16 cellular contexts compared by ENCODE assay signal in the genomic region with DNA sequence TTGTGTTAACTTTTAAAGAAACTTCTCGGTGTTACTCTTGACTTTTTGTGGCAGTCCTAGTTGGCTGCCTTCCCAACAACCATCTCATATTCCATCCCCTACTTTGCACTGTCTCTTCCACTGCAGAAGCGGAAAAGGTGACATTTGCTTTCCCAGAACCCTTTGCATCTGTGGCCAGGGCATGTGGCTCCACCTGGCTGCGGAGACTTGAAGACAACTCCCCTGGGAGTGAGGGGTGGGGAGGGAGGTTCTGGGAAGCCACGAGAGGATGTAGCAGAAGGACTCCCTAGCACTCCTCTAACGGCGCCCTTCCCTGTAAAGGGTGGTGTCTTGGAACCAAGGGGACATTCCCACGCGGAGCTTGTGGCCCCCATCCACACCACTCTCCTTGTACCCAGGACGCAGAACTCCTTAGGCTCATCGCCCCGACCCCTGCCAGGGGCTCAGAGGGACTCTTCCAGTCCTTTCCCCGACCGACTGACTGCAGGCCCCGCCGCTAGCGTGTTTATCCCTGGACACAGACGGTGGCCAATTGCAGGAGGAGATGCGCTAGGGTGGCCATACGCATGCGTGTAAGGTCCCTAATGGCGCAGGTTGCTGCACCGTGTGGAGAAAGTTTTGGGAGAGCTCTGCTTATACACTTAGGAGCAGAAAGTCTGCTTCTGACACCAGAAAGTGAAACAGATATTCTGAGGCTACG. TPM values are rescaled to one million over a fixed set of nuclear protein-coding genes. Genes with fewer than 3 reads are reported as not detected.
DNase-seq lines count a peak whose midpoint lies in the region; ATAC-seq, FAIRE-seq and TF ChIP-seq lines count a peak whose summit lies in the region.
"Had no signal": no experiment of that assay in that cellular context is flagged by ENCODE, and none has a peak within 500 bp of the region (broad histone marks: within the 10 kb centered on the region; RNA-seq: fewer than 3 reads in every experiment).

No MANE protein-coding gene starts in this region.

- peak; percentile 65 for ATAC-seq in GM23338
- peak; percentile 84 for ATAC-seq in K562
- no peak for ATAC-seq in stimulated activated naive B cell treated with anti-CD40 and anti-IgM and Interleukin-4, amounts not matched to agents 10 μg/mL and 1 μg/mL and 100 μg/mL, for 72 hours (replicated peaks)
- no peak for ATAC-seq in right cardiac atrium
- no peak for ATAC-seq in HG02678 (IDR thresholded peaks at IDR 0.05; ENCODE audit: unreplicated experiment)
- ATAC-seq in GM18498 (IDR thresholded peaks at IDR 0.05; ENCODE audit: unreplicated experiment) = no peak
- ATAC-seq: A549 had no signal

- no TSS peak for BruUV-seq in K562 (replicated peaks; lab: Mats Ljungman, UMichigan)

- no peaks in the 10 kb centered on the region for H3K36me3 ChIP-seq in GM23338 (ENCODE audit: insufficient read depth)
- H3K36me3 ChIP-seq in K562 (ENCODE audit: control insufficient read depth, insufficient read depth, low read length) = no peaks in the 10 kb centered on the region

- no peak overlapping the region for H3K4me2 ChIP-seq in GM23338
- no peak overlapping the region for H3K4me2 ChIP-seq in K562 (ENCODE audit: insufficient read depth, low read length)
- H3K4me2 ChIP-seq: A549 had no signal

- no peak overlapping the region for H3K4me3 Mint-ChIP-seq in GM23338
- H3K4me3 Mint-ChIP-seq in stimulated activated naive B cell treated with anti-CD40 and anti-IgM and Interleukin-4, amounts not matched to agents 10 μg/mL and 1 μg/mL and 100 μg/mL, for 72 hours = no peak overlapping the region

- no peak for TF ChIP-seq EP300 in K562 (IDR thresholded peaks at IDR 0.05; ENCODE audit: low read length)

- no peak overlapping the region for H2AFZ ChIP-seq in GM23338
- H2AFZ ChIP-seq in K562 (ENCODE audit: low read depth, low read length) = peak overlapping the region; percentile 26; the same call in 1 of the 2 replicates

- CTCF ChIA-PET in K562 (lab: Yijun Ruan, JAX; ENCODE audit: low intra/inter-chr PET ratio) = no interaction called here

- POLR2A ChIA-PET in K562 (lab: Yijun Ruan, JAX) = interaction anchor here (1.2 to 1.3 kb wide), 2 partner anchors 11 to 16 kb away, joined by 3 to 4 read pairs; no protein-coding TSS in a partner anchor

- DNase-seq in GM23338 (ENCODE audit: low spot score) (peak; percentile 42), NB4 (ENCODE audit: low read depth) (peak; percentile 18), K562 (ENCODE audit: extremely low read depth in 1 of 4, low spot score in 3 of 4) (peak in 2 of 4 experiments; percentile 20 to 24), right cardiac atrium (no peak), NCI-H2227 (lab: John Stamatoyannopoulos, UW; ENCODE audit: unreplicated experiment) (no peak)
- no peak for DNase-seq in stimulated activated naive B cell treated with anti-CD40 and anti-IgM and Interleukin-4, amounts not matched to agents 10 μg/mL and 1 μg/mL and 100 μg/mL, for 72 hours
- DNase-seq: C1 segment of cervical spinal cord, DMS79 treated with DMSO at 0.1 percent for 48 hours, Kasumi-1, NCI-H1417 treated with DMSO at 0.1 percent for 48 hours, NCI-H2029, NCI-H2227 treated with DMSO at 0.1 percent for 48 hours, NCI-H524 had no signal

- TF ChIP-seq CTCF in GM23338 (conservative IDR thresholded peaks at IDR 0.05; ENCODE audit: low read depth in 2 of 2) = peak; percentile 31 to 65; a peak in 3 of 4 replicates
- TF ChIP-seq CTCF in NB4 (IDR thresholded peaks at IDR 0.05; ENCODE audit: low read depth, low read length) = no peak
- peak in 2 of 3 experiments; percentile 25 to 28; a peak in 3 of 6 replicates for TF ChIP-seq CTCF in K562 (IDR thresholded peaks at IDR 0.05 in 2 of 3, conservative IDR thresholded peaks at IDR 0.05 in 1 of 3; ENCODE audit: insufficient read depth in 2 of 3, low read depth in 1 of 3, low read length in 3 of 3)

- TF ChIP-seq POLR2A in NB4 (IDR thresholded peaks at IDR 0.05; ENCODE audit: extremely low read depth, insufficient read length) = no peak
- no peak for TF ChIP-seq POLR2A in K562 (conservative IDR thresholded peaks at IDR 0.05)

- H3K9ac ChIP-seq in K562 (ENCODE audit: insufficient read depth in 1 of 2, low read depth in 2 of 2, low read length in 2 of 2) = no peak overlapping the region

- no peaks in the 10 kb centered on the region for H3K27me3 ChIP-seq in GM23338 (ENCODE audit: insufficient read depth)
- H3K27me3 ChIP-seq in K562 (ENCODE audit: control insufficient read depth in 2 of 2, insufficient read depth in 2 of 2, low read length in 2 of 2) = no peaks in the 10 kb centered on the region
- H3K27me3 ChIP-seq in right cardiac atrium (ENCODE audit: control insufficient read depth, insufficient read depth) = no peaks in the 10 kb centered on the region

- H3K4me1 Mint-ChIP-seq in GM23338 = no peaks in the 10 kb centered on the region; the same call in 2 of the 3 replicates
- H3K4me1 Mint-ChIP-seq in stimulated activated naive B cell treated with anti-CD40 and anti-IgM and Interleukin-4, amounts not matched to agents 10 μg/mL and 1 μg/mL and 100 μg/mL, for 72 hours = no peaks in the 10 kb centered on the region

- H3K9me2 ChIP-seq in GM23338 (ENCODE audit: insufficient read depth) = peaks cover 5% of the 10 kb centered on the region; the same call in 1 of the 2 replicates

- H3K27ac ChIP-seq in GM23338 (ENCODE audit: low read depth) = no peak overlapping the region
- H3K27ac ChIP-seq in K562 (ENCODE audit: extremely low read depth, low read depth, low read length) = no peak overlapping the region
- H3K27ac ChIP-seq in right cardiac atrium (ENCODE audit: low read length) = no peak overlapping the region
- H3K27ac ChIP-seq: A549 had no signal

- H3K79me2 ChIP-seq in GM23338 (replicated peaks; ENCODE audit: insufficient read depth) (no peaks in the 10 kb centered on the region), K562 (ENCODE audit: control insufficient read depth, insufficient read depth, low read length) (no peaks in the 10 kb centered on the region)

- H3K4me3 ChIP-seq in GM23338 = no peak overlapping the region
- H3K4me3 ChIP-seq in NB4 (ENCODE audit: low read depth, low read length) = no peak overlapping the region
- H3K4me3 ChIP-seq in K562 = no peak overlapping the region
- H3K4me3 ChIP-seq in right cardiac atrium (ENCODE audit: low read length) = no peak overlapping the region
- H3K4me3 ChIP-seq: A549 had no signal

- H3K27me3 Mint-ChIP-seq in GM23338 (ENCODE audit: insufficient read depth, low read depth, poor library complexity) = no peaks in the 10 kb centered on the region
- no peaks in the 10 kb centered on the region for H3K27me3 Mint-ChIP-seq in stimulated activated naive B cell treated with anti-CD40 and anti-IgM and Interleukin-4, amounts not matched to agents 10 μg/mL and 1 μg/mL and 100 μg/mL, for 72 hours

- in situ Hi-C loops in K562 (cut with MboI) = no loop called here

- H3K27ac Mint-ChIP-seq in GM23338 = no peak overlapping the region
- H3K27ac Mint-ChIP-seq in stimulated activated naive B cell treated with anti-CD40 and anti-IgM and Interleukin-4, amounts not matched to agents 10 μg/mL and 1 μg/mL and 100 μg/mL, for 72 hours = peak overlapping the region; percentile 39

- H3K9me3 Mint-ChIP-seq in GM23338 = no peaks in the 10 kb centered on the region; the same call in 2 of the 3 replicates
- no peaks in the 10 kb centered on the region for H3K9me3 Mint-ChIP-seq in stimulated activated naive B cell treated with anti-CD40 and anti-IgM and Interleukin-4, amounts not matched to agents 10 μg/mL and 1 μg/mL and 100 μg/mL, for 72 hours

- FAIRE-seq in K562 (lab: Jason Lieb, UNC) = peak; percentile 29
- FAIRE-seq: A549 had no signal

- no peaks in the 10 kb centered on the region for H3K9me1 ChIP-seq in K562 (ENCODE audit: control insufficient read depth, insufficient read depth, low read length)

- 64% methylated on average over 21 of the region's 23 CpGs for WGBS in K562 (ENCODE audit: insufficient coverage, low coverage, missing lambda C conversion rate)
- 90% methylated on average over 23 of the region's 23 CpGs for WGBS in right cardiac atrium

- intact Hi-C loops in K562 (cut with micrococcal nuclease) = loop anchor here (5.0 kb wide), 1 partner anchor 217 kb away; no protein-coding TSS in a partner anchor
- intact Hi-C loops in right cardiac atrium (cut with DNase I) = no loop called here

- H3K4me1 ChIP-seq in GM23338 (ENCODE audit: insufficient read depth) (no peaks in the 10 kb centered on the region), K562 (replicated peaks in 1 of 2; ENCODE audit: control insufficient read depth in 2 of 2, insufficient read depth in 2 of 2, low read length in 2 of 2) (peaks cover 0 to 4% of the 10 kb centered on the region in 2 experiments; a peak in 1 of 5 replicates), right cardiac atrium (ENCODE audit: control insufficient read depth, insufficient read depth, low read length) (peaks cover 2% of the 10 kb centered on the region)
- H3K4me1 ChIP-seq: A549 had no signal

- H3K36me3 Mint-ChIP-seq in GM23338 (ENCODE audit: low read depth) = no peaks in the 10 kb centered on the region
- no peaks in the 10 kb centered on the region for H3K36me3 Mint-ChIP-seq in stimulated activated naive B cell treated with anti-CD40 and anti-IgM and Interleukin-4, amounts not matched to agents 10 μg/mL and 1 μg/mL and 100 μg/mL, for 72 hours

- TF ChIP-seq RAD21 in K562 (CRISPR knock-in tag; conservative IDR thresholded peaks at IDR 0.05 in 1 of 2, IDR thresholded peaks at IDR 0.05 in 1 of 2) = no peak

- H4K20me1 ChIP-seq in GM23338 (replicated peaks; ENCODE audit: insufficient read depth) (no peaks in the 10 kb centered on the region), K562 (replicated peaks; ENCODE audit: control insufficient read depth, insufficient read depth, low read length) (no peaks in the 10 kb centered on the region)

- no peaks in the 10 kb centered on the region for H3K9me3 ChIP-seq in K562 (replicated peaks; ENCODE audit: control insufficient read depth, insufficient read depth, low read depth, low read length)
- H3K9me3 ChIP-seq in right cardiac atrium (ENCODE audit: control insufficient read depth, low read length) = no peaks in the 10 kb centered on the region
- H3K9me3 ChIP-seq: A549 had no signal

- H3F3A ChIP-seq in GM23338 (replicated peaks; ENCODE audit: low read depth) = no peaks in the 10 kb centered on the region

RNA-seq across cellular contexts. Expression of gene SECISBP2L, which starts 33.2 kb away (rescaled TPM):
- 18.6 and 18.9 TPM in 2 replicates for total RNA-seq in GM23338 (2014; rRNA removed; shearing (Covaris generic))
- 20.2 and 28.3 TPM in 2 replicates for polyA plus RNA-seq in GM23338 (2016; fragmentation: Nextera tagmentation; extraction: Ambion mirVana)
- 31.4 and 68.3 TPM in 2 replicates for total RNA-seq in K562 (2011; cell fraction: chromatin; rRNA removed; ENCODE audit: low replicate concordance)
- 7.0 and 12.6 TPM in 2 replicates for total RNA-seq in K562 (2011; cell fraction: nucleolus; rRNA removed)
- 19.9 and 21.0 TPM in 2 replicates for total RNA-seq in K562 (2011; cell fraction: nucleoplasm; rRNA removed)
- 9.5 and 14.1 TPM in 2 replicates for total RNA-seq in K562 (2014; rRNA removed)
- 11.8 and 13.5 TPM in 2 replicates for total RNA-seq in K562 (2014; rRNA removed; fragmentation: Illumina TruSeq; extraction: Trizol)
- 10.4 and 12.1 TPM in 2 replicates for total RNA-seq in K562 (2015; rRNA removed; fragmentation: Illumina TruSeq; extraction: Trizol)
- total RNA-seq in K562 (2021) = 10.4 and 11.5 TPM in 2 replicates
- polyA plus RNA-seq in K562 (2011; rRNA removed) = 12.0 and 13.0 TPM in 2 replicates
- 5.9 and 6.3 TPM in 2 replicates for polyA plus RNA-seq in K562 (2011; cell fraction: cytosol; rRNA removed)
- 12.6 and 13.0 TPM in 2 replicates for polyA plus RNA-seq in K562 (2011; cell fraction: nucleus; rRNA removed)
- 5.9 TPM in 2 replicates for polyA plus RNA-seq in K562 (2012)
- polyA plus RNA-seq in K562 (2014; fragmentation: Illumina TruSeq; extraction: Trizol) = 6.4 and 7.6 TPM in 2 replicates
- polyA plus RNA-seq in K562 (2014; fragmentation: Nextera tagmentation; extraction: Ambion mirVana) = 1 to 10 TPM in 1 of 2 experiments, under 1 TPM in 1; 0.55 to 1.1 TPM
- 5.1 and 5.4 TPM in 2 replicates for polyA plus RNA-seq in K562 (2014; rRNA removed)
- 20.5 and 27.6 TPM in 2 replicates for polyA minus RNA-seq in K562 (2011; rRNA and poly(A)+ RNA removed)
- 6.0 and 8.6 TPM in 2 replicates for polyA minus RNA-seq in K562 (2011; cell fraction: cytosol; rRNA and poly(A)+ RNA removed)
- 12.5 and 29.1 TPM in 2 replicates for polyA minus RNA-seq in K562 (2011; cell fraction: nucleus; rRNA and poly(A)+ RNA removed)
- total RNA-seq in right cardiac atrium = 10 to 100 TPM; 31.7 to 36.9 (median 34.4) TPM
- polyA plus RNA-seq in right cardiac atrium = 9.1 TPM

Comparison
In these comparisons a context has a peak if more than half of its experiments do, and no peak if none do; other contexts are left out.
1. ATAC-seq: peak in GM23338 (single experiment) and K562 (single experiment); none in stimulated activated naive B cell treated with anti-CD40 and anti-IgM and Interleukin-4, amounts not matched to agents 10 μg/mL and 1 μg/mL and 100 μg/mL, for 72 hours (0 of 2), right cardiac atrium (0 of 2), HG02678 (single experiment) and GM18498 (single experiment).
2. DNase-seq: peak in GM23338 (single experiment) and NB4 (single experiment); none in stimulated activated naive B cell treated with anti-CD40 and anti-IgM and Interleukin-4, amounts not matched to agents 10 μg/mL and 1 μg/mL and 100 μg/mL, for 72 hours (single experiment), right cardiac atrium (0 of 3) and NCI-H2227 (single experiment).